ENCODE assay signal across 37 cellular contexts in genomic region chr19:39253374-39254149, GRCh38. TPM values are rescaled to one million over a fixed set of nuclear protein-coding genes. Genes with fewer than 3 reads are reported as not detected.
"Had no signal": no experiment of that assay in that cellular context is flagged by ENCODE, and none has a peak within 500 bp of the region (broad histone marks: within the 10 kb centered on the region; RNA-seq: fewer than 3 reads in every experiment).

No MANE protein-coding gene starts in this region.

- H3K36me3 ChIP-seq: brain microvascular endothelial cell, cardiac muscle cell, MG63, WERI-Rb-1 had no signal

- DNase-seq: activated CD4-positive, alpha-beta T cell treated with anti-CD3 and anti-CD28 coated beads for 1 hour; activated CD4-positive, alpha-beta T cell treated with anti-CD3 and anti-CD28 coated beads, Interleukin-2, amount 10 ng/mL, durations not matched to agents 24 days and 14 days; activated CD4-positive, alpha-beta T cell treated with anti-CD3 and anti-CD28 coated beads, Interleukin-2, amount 50 U/mL, for 4 hours; activated CD4-positive, CD25-positive, alpha-beta regulatory T cell; activated CD8-positive, alpha-beta T cell treated with anti-CD3 and anti-CD28 coated beads for 36 hours; activated effector memory CD4-positive, alpha-beta T cell treated with anti-CD3 and anti-CD28 coated beads, Interleukin-2, amount 50 U/mL, for 16 hours; activated naive CD4-positive, alpha-beta T cell; activated T-cell treated with anti-CD3 and anti-CD28 coated beads, Interleukin-2, amount 50 U/mL, for 1 hour; activated T-cell treated with anti-CD3 and anti-CD28 coated beads, Interleukin-2, amount 50 U/mL, for 72 hours; amniotic stem cell; aorta; brain microvascular endothelial cell; Karpas-422; MG63; NCI-H1048; NCI-H1105 treated with DMSO at 0.1 percent for 48 hours; NCI-H1436; NCI-H1694; NCI-H1930; NCI-H345; NCI-H524 treated with DMSO at 0.1 percent for 48 hours; PC-9; SIG-M5; SW 1271; T-helper 1 cell; T1000; WERI-Rb-1 had no signal

- H2AFZ ChIP-seq: PC-9 had no signal

- ATAC-seq: activated CD8-positive, alpha-beta T cell treated with anti-CD3 and anti-CD28 coated beads for 36 hours; activated naive CD4-positive, alpha-beta T cell treated with anti-CD3 and anti-CD28 coated beads, Interleukin-2, amount 50 U/mL, for 72 hours; activated T-cell treated with anti-CD3 and anti-CD28 coated beads, Interleukin-2, amount 50 U/mL, for 72 hours; activated T-helper 17 cell treated with anti-CD3 and anti-CD28 coated beads, Interleukin-2, amount 50 U/mL, for 72 hours; Right ventricle myocardium inferior had no signal

- H3K4me2 ChIP-seq: PC-9 had no signal

- H3K27ac ChIP-seq: brain microvascular endothelial cell, cardiac muscle cell, PC-9, RWPE1, WERI-Rb-1 had no signal

- H3K9me3 ChIP-seq: MG63 had no signal

- FAIRE-seq: RCC 7860 had no signal

- H3K4me3 ChIP-seq: cardiac muscle cell, MG63, PC-9 had no signal

RNA-seq across cellular contexts. Expression of gene IFNL4, which starts 4.9 kb away (rescaled TPM):
- total RNA-seq: activated CD4-positive, alpha-beta T cell treated with anti-CD3 and anti-CD28 coated beads, Interleukin-2, amount 10 ng/mL, durations not matched to agents 24 days and 14 days; activated CD8-positive, alpha-beta T cell treated with anti-CD3 and anti-CD28 coated beads for 36 hours; activated naive CD4-positive, alpha-beta T cell treated with anti-CD3 and anti-CD28 coated beads, Interleukin-2, amount 50 U/mL, for 72 hours; activated T-cell treated with anti-CD3 and anti-CD28 coated beads, Interleukin-2, amount 50 U/mL, for 72 hours; activated T-helper 17 cell treated with anti-CD3 and anti-CD28 coated beads, Interleukin-2, amount 50 U/mL, for 72 hours; aorta; cardiac muscle cell; chondrocyte; NCI-H460; PC-9; Right ventricle myocardium inferior; T-helper 2 cell treated with Interferon-gamma antibody and Interleukin-4, amounts not matched to agents 100 ng/mL and 5 ng/mL, for 36 hours had no signal
- polyA plus RNA-seq: aorta, cardiac muscle cell had no signal

RNA-seq across cellular contexts. Expression of gene IFNL3, which starts 8.8 kb away (rescaled TPM):
- total RNA-seq: activated CD4-positive, alpha-beta T cell treated with anti-CD3 and anti-CD28 coated beads, Interleukin-2, amount 10 ng/mL, durations not matched to agents 24 days and 14 days; activated CD8-positive, alpha-beta memory T cell treated with anti-CD3 and anti-CD28 coated beads for 36 hours; activated CD8-positive, alpha-beta T cell treated with anti-CD3 and anti-CD28 coated beads for 36 hours; activated T-helper 17 cell treated with anti-CD3 and anti-CD28 coated beads, Interleukin-2, amount 50 U/mL, for 72 hours; aorta; cardiac muscle cell; chondrocyte; NCI-H460; PC-9; Right ventricle myocardium inferior; T-helper 2 cell treated with Interferon-gamma antibody and Interleukin-4, amounts not matched to agents 100 ng/mL and 5 ng/mL, for 36 hours had no signal
- polyA plus RNA-seq: aorta, cardiac muscle cell had no signal

RNA-seq across cellular contexts. Expression of gene IFNL2, which starts 14.6 kb away (rescaled TPM):
- total RNA-seq: activated CD4-positive, alpha-beta T cell treated with anti-CD3 and anti-CD28 coated beads, Interleukin-2, amount 10 ng/mL, durations not matched to agents 24 days and 14 days; activated CD8-positive, alpha-beta memory T cell treated with anti-CD3 and anti-CD28 coated beads for 36 hours; activated CD8-positive, alpha-beta T cell treated with anti-CD3 and anti-CD28 coated beads for 36 hours; activated T-helper 17 cell treated with anti-CD3 and anti-CD28 coated beads, Interleukin-2, amount 50 U/mL, for 72 hours; aorta; cardiac muscle cell; chondrocyte; NCI-H460; PC-9; Right ventricle myocardium inferior; T-helper 2 cell treated with Interferon-gamma antibody and Interleukin-4, amounts not matched to agents 100 ng/mL and 5 ng/mL, for 36 hours had no signal
- polyA plus RNA-seq: aorta, cardiac muscle cell had no signal

RNA-seq across cellular contexts. Expression of gene IFNL1, which starts 42.6 kb away (rescaled TPM):
- total RNA-seq: activated CD4-positive, alpha-beta T cell treated with anti-CD3 and anti-CD28 coated beads, Interleukin-2, amount 10 ng/mL, durations not matched to agents 24 days and 14 days; activated CD8-positive, alpha-beta memory T cell treated with anti-CD3 and anti-CD28 coated beads for 36 hours; activated CD8-positive, alpha-beta T cell treated with anti-CD3 and anti-CD28 coated beads for 36 hours; aorta; cardiac muscle cell; chondrocyte; NCI-H460; PC-9; Right ventricle myocardium inferior had no signal
- polyA plus RNA-seq: aorta, cardiac muscle cell had no signal

RNA-seq across cellular contexts. Expression of gene SYCN, which starts 49.5 kb away (rescaled TPM):
- total RNA-seq: activated CD4-positive, alpha-beta T cell treated with anti-CD3 and anti-CD28 coated beads, Interleukin-2, amount 10 ng/mL, durations not matched to agents 24 days and 14 days; activated CD8-positive, alpha-beta memory T cell treated with anti-CD3 and anti-CD28 coated beads for 36 hours; activated CD8-positive, alpha-beta T cell treated with anti-CD3 and anti-CD28 coated beads for 36 hours; activated naive CD4-positive, alpha-beta T cell treated with anti-CD3 and anti-CD28 coated beads, Interleukin-2, amount 50 U/mL, for 72 hours; activated T-cell treated with anti-CD3 and anti-CD28 coated beads, Interleukin-2, amount 50 U/mL, for 72 hours; activated T-helper 17 cell treated with anti-CD3 and anti-CD28 coated beads, Interleukin-2, amount 50 U/mL, for 72 hours; aorta; cardiac muscle cell; chondrocyte; NCI-H460; PC-9; Right ventricle myocardium inferior; T-helper 2 cell treated with Interferon-gamma antibody and Interleukin-4, amounts not matched to agents 100 ng/mL and 5 ng/mL, for 36 hours had no signal
- polyA plus RNA-seq: cardiac muscle cell had no signal
